1 cellular context compared by ENCODE assay signal in the genomic region with DNA sequence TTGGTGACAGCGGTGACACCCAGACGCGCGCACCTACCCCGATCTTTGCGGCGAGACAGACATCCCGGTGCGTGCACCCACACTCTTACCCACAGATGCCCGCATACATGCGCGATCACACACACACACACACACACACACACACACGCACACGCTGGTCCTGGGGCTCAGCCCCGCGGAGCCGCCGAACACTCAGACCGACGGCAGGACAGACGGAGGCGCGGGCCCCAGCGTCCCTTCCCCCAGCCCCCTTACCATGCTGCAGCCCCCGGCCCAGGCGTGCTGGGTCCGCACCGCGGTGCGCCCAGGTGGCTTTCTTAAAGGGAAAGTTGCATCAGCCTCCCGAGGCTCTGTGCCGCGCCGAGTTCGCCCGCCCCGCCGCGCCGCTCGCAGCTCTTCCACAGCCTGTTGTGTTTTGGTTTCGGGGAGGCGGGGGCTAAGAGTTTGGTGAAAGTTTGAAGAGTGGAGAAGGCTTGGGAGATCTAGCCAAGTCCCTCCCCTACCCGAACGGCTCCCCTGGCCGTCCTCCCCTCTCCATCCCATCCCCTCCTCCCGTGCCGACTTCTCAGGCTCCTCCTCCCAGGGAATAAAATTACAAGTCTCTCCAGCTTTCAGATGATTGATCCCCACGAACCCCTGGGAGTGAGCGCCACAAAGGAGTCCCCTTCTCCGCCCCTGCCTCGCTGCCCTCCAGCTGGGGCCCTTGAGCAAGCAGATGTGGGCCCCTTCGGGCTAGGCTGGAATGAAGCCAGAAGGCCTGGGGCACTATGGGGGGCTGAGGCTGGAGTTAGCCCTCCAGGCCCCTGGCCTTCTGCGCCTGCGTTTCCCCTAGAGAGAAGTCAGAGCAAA.
A peak's percentile ranks its signal among the peaks of the same experiment; 100 is the strongest.
TF ChIP-seq lines count a peak whose summit lies in the region.

Gene SLC6A9, minus strand, starts transcription at position 412 of the 849 bp plus-strand sequence. CDS start 7,185 bp downstream, outside the sequence.

TF ChIP-seq in HEK293, 187 proteins besides CTCF, POLR2A, EP300 and RAD21 (continued from another document):
- TF ChIP-seq, protein P1, sequence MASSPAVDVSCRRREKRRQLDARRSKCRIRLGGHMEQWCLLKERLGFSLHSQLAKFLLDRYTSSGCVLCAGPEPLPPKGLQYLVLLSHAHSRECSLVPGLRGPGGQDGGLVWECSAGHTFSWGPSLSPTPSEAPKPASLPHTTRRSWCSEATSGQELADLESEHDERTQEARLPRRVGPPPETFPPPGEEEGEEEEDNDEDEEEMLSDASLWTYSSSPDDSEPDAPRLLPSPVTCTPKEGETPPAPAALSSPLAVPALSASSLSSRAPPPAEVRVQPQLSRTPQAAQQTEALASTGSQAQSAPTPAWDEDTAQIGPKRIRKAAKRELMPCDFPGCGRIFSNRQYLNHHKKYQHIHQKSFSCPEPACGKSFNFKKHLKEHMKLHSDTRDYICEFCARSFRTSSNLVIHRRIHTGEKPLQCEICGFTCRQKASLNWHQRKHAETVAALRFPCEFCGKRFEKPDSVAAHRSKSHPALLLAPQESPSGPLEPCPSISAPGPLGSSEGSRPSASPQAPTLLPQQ (tag by site-specific recombination; IDR thresholded peaks at IDR 0.05): peak; percentile 87
- peak; percentile 86 for TF ChIP-seq EGR2 (tag by site-specific recombination; IDR thresholded peaks at IDR 0.05; ENCODE audit: low read depth)
- 0 out of 2 replicates have a peak, but pooled peaks have one; percentile 26 for TF ChIP-seq ZNF2 (tag by site-specific recombination; IDR thresholded peaks at IDR 0.05)
- TF ChIP-seq BCL11B (tag by site-specific recombination; IDR thresholded peaks at IDR 0.05; ENCODE audit: low read depth): no peak
- TF ChIP-seq ZNF658 (tag by site-specific recombination; IDR thresholded peaks at IDR 0.05): no peak
